ENCODE assay signal across 1 cellular context in the genomic region with DNA sequence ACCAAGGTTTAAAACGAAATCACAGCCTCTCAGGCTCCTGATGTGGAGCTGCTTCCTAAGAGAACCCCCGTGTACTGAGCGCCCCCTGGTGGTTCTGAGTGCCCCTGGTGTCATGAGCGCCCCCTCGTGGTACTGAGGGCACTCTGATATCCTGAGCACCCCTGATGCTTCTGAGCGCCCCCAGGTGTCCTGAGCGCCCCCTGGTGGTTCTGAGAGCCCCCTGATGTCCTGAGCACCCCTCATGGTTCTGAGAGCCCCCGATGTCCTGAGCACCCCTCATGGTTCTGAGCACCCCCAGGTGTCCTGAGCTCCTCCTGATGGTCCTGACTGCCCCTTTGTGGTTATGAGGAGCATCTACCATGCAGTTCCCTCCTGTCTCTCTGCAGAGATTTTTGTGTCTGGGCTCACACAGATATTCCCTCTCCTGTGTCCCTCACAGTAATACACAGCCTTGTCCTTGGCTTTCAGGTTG.
TF ChIP-seq lines count a peak whose summit lies in the region.

No MANE protein-coding gene starts in this region.

TF ChIP-seq in GM12878, 131 proteins besides CTCF, POLR2A, EP300 and RAD21 (continued from another document):
- TF ChIP-seq RELA (IDR thresholded peaks at IDR 0.05; ENCODE audit: borderline replicate concordance, partially characterized antibody) (peak; percentile 55), YY1 (IDR thresholded peaks at IDR 0.05; ENCODE audit: low read depth, low read length) (peak; percentile 63; the same call in 1 of the 2 replicates), TCF12 (IDR thresholded peaks at IDR 0.05; ENCODE audit: low read depth, low read length) (peak; percentile 10; the same call in 1 of the 2 replicates), IKZF1 (conservative IDR thresholded peaks at IDR 0.05) (0 out of 2 replicates have a peak, but pooled peaks have one; percentile 17), CREB1 (IDR thresholded peaks at IDR 0.05; ENCODE audit: low read depth) (peak; percentile 44; the same call in 1 of the 2 replicates), FOXM1 (IDR thresholded peaks at IDR 0.05; ENCODE audit: low read depth, low read length) (peak; percentile 75; the same call in 1 of the 2 replicates), CBX5 (IDR thresholded peaks at IDR 0.05; ENCODE audit: low read depth) (0 out of 2 replicates have a peak, but pooled peaks have one; percentile 47), BHLHE40 (IDR thresholded peaks at IDR 0.05; ENCODE audit: borderline replicate concordance in 1 of 2, low read depth in 2 of 2, low read length in 1 of 2) (peak in 1 of 2 experiments; percentile 17; a peak in 1 of 4 replicates), SMARCA5 (IDR thresholded peaks at IDR 0.05) (peak; percentile 96), SMC3 (IDR thresholded peaks at IDR 0.05; ENCODE audit: borderline replicate concordance, low read length) (peak; percentile 44; the same call in 1 of the 2 replicates)
- TF ChIP-seq, protein P1, sequence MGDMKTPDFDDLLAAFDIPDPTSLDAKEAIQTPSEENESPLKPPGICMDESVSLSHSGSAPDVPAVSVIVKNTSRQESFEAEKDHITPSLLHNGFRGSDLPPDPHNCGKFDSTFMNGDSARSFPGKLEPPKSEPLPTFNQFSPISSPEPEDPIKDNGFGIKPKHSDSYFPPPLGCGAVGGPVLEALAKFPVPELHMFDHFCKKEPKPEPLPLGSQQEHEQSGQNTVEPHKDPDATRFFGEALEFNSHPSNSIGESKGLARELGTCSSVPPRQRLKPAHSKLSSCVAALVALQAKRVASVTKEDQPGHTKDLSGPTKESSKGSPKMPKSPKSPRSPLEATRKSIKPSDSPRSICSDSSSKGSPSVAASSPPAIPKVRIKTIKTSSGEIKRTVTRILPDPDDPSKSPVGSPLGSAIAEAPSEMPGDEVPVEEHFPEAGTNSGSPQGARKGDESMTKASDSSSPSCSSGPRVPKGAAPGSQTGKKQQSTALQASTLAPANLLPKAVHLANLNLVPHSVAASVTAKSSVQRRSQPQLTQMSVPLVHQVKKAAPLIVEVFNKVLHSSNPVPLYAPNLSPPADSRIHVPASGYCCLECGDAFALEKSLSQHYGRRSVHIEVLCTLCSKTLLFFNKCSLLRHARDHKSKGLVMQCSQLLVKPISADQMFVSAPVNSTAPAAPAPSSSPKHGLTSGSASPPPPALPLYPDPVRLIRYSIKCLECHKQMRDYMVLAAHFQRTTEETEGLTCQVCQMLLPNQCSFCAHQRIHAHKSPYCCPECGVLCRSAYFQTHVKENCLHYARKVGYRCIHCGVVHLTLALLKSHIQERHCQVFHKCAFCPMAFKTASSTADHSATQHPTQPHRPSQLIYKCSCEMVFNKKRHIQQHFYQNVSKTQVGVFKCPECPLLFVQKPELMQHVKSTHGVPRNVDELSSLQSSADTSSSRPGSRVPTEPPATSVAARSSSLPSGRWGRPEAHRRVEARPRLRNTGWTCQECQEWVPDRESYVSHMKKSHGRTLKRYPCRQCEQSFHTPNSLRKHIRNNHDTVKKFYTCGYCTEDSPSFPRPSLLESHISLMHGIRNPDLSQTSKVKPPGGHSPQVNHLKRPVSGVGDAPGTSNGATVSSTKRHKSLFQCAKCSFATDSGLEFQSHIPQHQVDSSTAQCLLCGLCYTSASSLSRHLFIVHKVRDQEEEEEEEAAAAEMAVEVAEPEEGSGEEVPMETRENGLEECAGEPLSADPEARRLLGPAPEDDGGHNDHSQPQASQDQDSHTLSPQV (IDR thresholded peaks at IDR 0.05), result peak; percentile 96
- TF ChIP-seq, protein P2, sequence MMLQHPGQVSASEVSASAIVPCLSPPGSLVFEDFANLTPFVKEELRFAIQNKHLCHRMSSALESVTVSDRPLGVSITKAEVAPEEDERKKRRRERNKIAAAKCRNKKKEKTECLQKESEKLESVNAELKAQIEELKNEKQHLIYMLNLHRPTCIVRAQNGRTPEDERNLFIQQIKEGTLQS (IDR thresholded peaks at IDR 0.05; ENCODE audit: borderline replicate concordance, extremely low read depth, low read depth, low read length), result peak; percentile 71; the same call in 1 of the 2 replicates
- TF ChIP-seq, protein P3, sequence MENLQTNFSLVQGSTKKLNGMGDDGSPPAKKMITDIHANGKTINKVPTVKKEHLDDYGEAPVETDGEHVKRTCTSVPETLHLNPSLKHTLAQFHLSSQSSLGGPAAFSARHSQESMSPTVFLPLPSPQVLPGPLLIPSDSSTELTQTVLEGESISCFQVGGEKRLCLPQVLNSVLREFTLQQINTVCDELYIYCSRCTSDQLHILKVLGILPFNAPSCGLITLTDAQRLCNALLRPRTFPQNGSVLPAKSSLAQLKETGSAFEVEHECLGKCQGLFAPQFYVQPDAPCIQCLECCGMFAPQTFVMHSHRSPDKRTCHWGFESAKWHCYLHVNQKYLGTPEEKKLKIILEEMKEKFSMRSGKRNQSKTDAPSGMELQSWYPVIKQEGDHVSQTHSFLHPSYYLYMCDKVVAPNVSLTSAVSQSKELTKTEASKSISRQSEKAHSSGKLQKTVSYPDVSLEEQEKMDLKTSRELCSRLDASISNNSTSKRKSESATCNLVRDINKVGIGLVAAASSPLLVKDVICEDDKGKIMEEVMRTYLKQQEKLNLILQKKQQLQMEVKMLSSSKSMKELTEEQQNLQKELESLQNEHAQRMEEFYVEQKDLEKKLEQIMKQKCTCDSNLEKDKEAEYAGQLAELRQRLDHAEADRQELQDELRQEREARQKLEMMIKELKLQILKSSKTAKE (IDR thresholded peaks at IDR 0.05; ENCODE audit: low read depth, poor library complexity, severe bottlenecking), result peak; percentile 45
